15 cellular contexts compared by ENCODE assay signal in genomic region chr6:27065183-27065582, GRCh38.
A peak's percentile ranks its signal among the peaks of the same experiment; 100 is the strongest.
DNase-seq lines count a peak whose midpoint lies in the region; ATAC-seq, FAIRE-seq and TF ChIP-seq lines count a peak whose summit lies in the region.
"Had no signal": no experiment of that assay in that cellular context is flagged by ENCODE, and none has a peak within 500 bp of the region (broad histone marks: within the 10 kb centered on the region; RNA-seq: fewer than 3 reads in every experiment).

No MANE protein-coding gene starts in this region.

- H2AFZ ChIP-seq in K562 (ENCODE audit: low read depth, low read length), result peak overlapping the region; percentile 63
- H2AFZ ChIP-seq: GM23248 had no signal

- no peak overlapping the region for H3K4me3 ChIP-seq in K562
- no peak overlapping the region for H3K4me3 ChIP-seq in SJCRH30
- H3K4me3 ChIP-seq: GM23248, HAP-1 had no signal

- intact Hi-C loops in K562 (cut with micrococcal nuclease), result no loop called here

- no peak for DNase-seq in GM19239 (ENCODE audit: insufficient read length, low spot score)
- DNase-seq in OCI-M1 (lab: John Stamatoyannopoulos, UW), result peak; percentile 85
- DNase-seq in K562 (ENCODE audit: extremely low read depth in 1 of 4, low spot score in 3 of 4), result peak in 2 of 4 experiments; percentile 23 to 47
- no peak for DNase-seq in GOT3 (lab: John Stamatoyannopoulos, UW)
- DNase-seq in SJCRH30, result no peak
- no peak for DNase-seq in HFFc6
- DNase-seq: C1 segment of cervical spinal cord; Caco-2; CD8-positive, alpha-beta T cell; DMS153; DND-41; GM23248 had no signal

- peaks cover 0 to 6% of the 10 kb centered on the region in 2 experiments; a peak in 2 of 5 replicates for H3K4me1 ChIP-seq in K562 (replicated peaks in 1 of 2; ENCODE audit: control insufficient read depth in 2 of 2, insufficient read depth in 2 of 2, low read length in 2 of 2)
- peaks cover 10% of the 10 kb centered on the region for H3K4me1 ChIP-seq in SJCRH30
- H3K4me1 ChIP-seq: Caco-2, HAP-1 had no signal

- no peaks in the 10 kb centered on the region for H3K9me1 ChIP-seq in K562 (ENCODE audit: control insufficient read depth, insufficient read depth, low read length)

- ATAC-seq in K562, result peak; percentile 62
- ATAC-seq: CD8-positive, alpha-beta T cell had no signal

- no peak for TF ChIP-seq POLR2A in K562 (conservative IDR thresholded peaks at IDR 0.05)

- no peak for TF ChIP-seq RAD21 in K562 (CRISPR knock-in tag; conservative IDR thresholded peaks at IDR 0.05 in 1 of 2, IDR thresholded peaks at IDR 0.05 in 1 of 2)

- no peak overlapping the region for H3K9ac ChIP-seq in K562 (ENCODE audit: insufficient read depth in 1 of 2, low read depth in 2 of 2, low read length in 2 of 2)
- H3K9ac ChIP-seq: GM23248 had no signal

- H3K36me3 Mint-ChIP-seq in HFFc6 (ENCODE audit: low read depth), result no peaks in the 10 kb centered on the region
- H3K36me3 Mint-ChIP-seq: CD8-positive, alpha-beta T cell had no signal

- no peaks in the 10 kb centered on the region for H4K20me1 ChIP-seq in K562 (replicated peaks; ENCODE audit: control insufficient read depth, insufficient read depth, low read length)

- peaks cover 11% of the 10 kb centered on the region for H3K27me3 Mint-ChIP-seq in HFFc6 (ENCODE audit: insufficient read depth)

- CTCF ChIA-PET in K562 (lab: Yijun Ruan, JAX; ENCODE audit: low intra/inter-chr PET ratio), result no interaction called here

- BruUV-seq in K562 (replicated peaks; lab: Mats Ljungman, UMichigan), result no TSS peak

- H3K4me1 Mint-ChIP-seq in HFFc6 (ENCODE audit: low read depth), result no peaks in the 10 kb centered on the region

- TF ChIP-seq CTCF in K562 (IDR thresholded peaks at IDR 0.05 in 2 of 3, conservative IDR thresholded peaks at IDR 0.05 in 1 of 3; ENCODE audit: insufficient read depth in 2 of 3, low read depth in 1 of 3, low read length in 3 of 3) (no peak), HFFc6 (IDR thresholded peaks at IDR 0.05) (no peak)

- H3K9me3 ChIP-seq in K562 (replicated peaks; ENCODE audit: control insufficient read depth, insufficient read depth, low read depth, low read length), result no peaks in the 10 kb centered on the region
- H3K9me3 ChIP-seq in SJCRH30 (replicated peaks), result no peaks in the 10 kb centered on the region
- H3K9me3 ChIP-seq: Caco-2, HAP-1 had no signal

- WGBS in K562 (ENCODE audit: insufficient coverage, low coverage, missing lambda C conversion rate), result 22% methylated on average over 3 of the region's 3 CpGs

- H3K4me2 ChIP-seq in K562 (ENCODE audit: insufficient read depth, low read length), result peak overlapping the region; percentile 38; the same call in 1 of the 2 replicates

- H3K27me3 ChIP-seq in K562 (ENCODE audit: control insufficient read depth in 2 of 2, insufficient read depth in 2 of 2, low read length in 2 of 2) (no peaks in the 10 kb centered on the region; a peak in 1 of 5 replicates), SJCRH30 (no peaks in the 10 kb centered on the region)

- H3K4me3 Mint-ChIP-seq in HFFc6, result no peak overlapping the region
- H3K4me3 Mint-ChIP-seq: CD8-positive, alpha-beta T cell had no signal

- H3K27ac Mint-ChIP-seq in HFFc6, result no peak overlapping the region
- H3K27ac Mint-ChIP-seq: CD8-positive, alpha-beta T cell had no signal

- FAIRE-seq in GM19239 (lab: Jason Lieb, UNC), result peak; percentile 48
- no peak for FAIRE-seq in K562 (lab: Jason Lieb, UNC)
- FAIRE-seq: G401.6, H54 had no signal

- POLR2A ChIA-PET in K562 (lab: Yijun Ruan, JAX), result no interaction called here

- no peaks in the 10 kb centered on the region for H3K9me3 Mint-ChIP-seq in HFFc6
- H3K9me3 Mint-ChIP-seq: CD8-positive, alpha-beta T cell had no signal

- no peak overlapping the region for H3K27ac ChIP-seq in K562 (ENCODE audit: extremely low read depth, low read depth, low read length)
- no peak overlapping the region for H3K27ac ChIP-seq in SJCRH30
- H3K27ac ChIP-seq: GM23248 had no signal

- no peak for TF ChIP-seq EP300 in K562 (IDR thresholded peaks at IDR 0.05; ENCODE audit: low read length)

- H3K79me2 ChIP-seq in K562 (ENCODE audit: control insufficient read depth, insufficient read depth, low read length), result no peaks in the 10 kb centered on the region

- in situ Hi-C loops in K562 (cut with MboI), result no loop called here

- H3K36me3 ChIP-seq in K562 (ENCODE audit: control insufficient read depth, insufficient read depth, low read length) (no peaks in the 10 kb centered on the region), SJCRH30 (no peaks in the 10 kb centered on the region)
- H3K36me3 ChIP-seq: HAP-1 had no signal

TF ChIP-seq in K562, 482 proteins besides CTCF, POLR2A, EP300 and RAD21 (continues in another document):
- TF ChIP-seq ZBTB12 (CRISPR knock-in tag; IDR thresholded peaks at IDR 0.05), result no peak
- no peak for TF ChIP-seq PURB (CRISPR knock-in tag; IDR thresholded peaks at IDR 0.05; ENCODE audit: low read depth)
- no peak for TF ChIP-seq SOX6 (IDR thresholded peaks at IDR 0.05)
- TF ChIP-seq KDM5B (IDR thresholded peaks at IDR 0.05; ENCODE audit: insufficient replicate concordance, low read depth, low read length), result no peak
- no peak for TF ChIP-seq ZNF280B (CRISPR knock-in tag; IDR thresholded peaks at IDR 0.05)
- no peak for TF ChIP-seq ZNF512 (tag; IDR thresholded peaks at IDR 0.05)
- TF ChIP-seq ILF3 (IDR thresholded peaks at IDR 0.05; ENCODE audit: borderline replicate concordance), result no peak
- TF ChIP-seq MYC (IDR thresholded peaks at IDR 0.05; ENCODE audit: low read depth, low read length), result no peak
- TF ChIP-seq MYC (CRISPR knock-in tag; IDR thresholded peaks at IDR 0.05; ENCODE audit: borderline replicate concordance, low read depth), result no peak
- peak; percentile 39; the same call in 1 of the 2 replicates for TF ChIP-seq L3MBTL2 (IDR thresholded peaks at IDR 0.05)
- TF ChIP-seq PHB (CRISPR knock-in tag; IDR thresholded peaks at IDR 0.05), result no peak
- TF ChIP-seq CSDE1 (IDR thresholded peaks at IDR 0.05), result no peak
- no peak for TF ChIP-seq TOE1 (IDR thresholded peaks at IDR 0.05; ENCODE audit: borderline replicate concordance)
- no peak for TF ChIP-seq TOE1 (CRISPR knock-in tag; IDR thresholded peaks at IDR 0.05; ENCODE audit: borderline replicate concordance, low read depth)
- TF ChIP-seq KAT8 (IDR thresholded peaks at IDR 0.05; ENCODE audit: low read depth), result no peak
- TF ChIP-seq POLR3A (IDR thresholded peaks at IDR 0.05; ENCODE audit: borderline replicate concordance, extremely low read depth, insufficient read depth, insufficient read length), result no peak
- TF ChIP-seq ATF7 (IDR thresholded peaks at IDR 0.05), result peak; percentile 14; the same call in 1 of the 2 replicates
- TF ChIP-seq HDGF (IDR thresholded peaks at IDR 0.05), result peak; percentile 49; the same call in 1 of the 2 replicates
- TF ChIP-seq BMI1 (IDR thresholded peaks at IDR 0.05; ENCODE audit: low read length), result no peak
- TF ChIP-seq DPF2 (IDR thresholded peaks at IDR 0.05), result peak; percentile 51; the same call in 1 of the 2 replicates
- TF ChIP-seq NONO (IDR thresholded peaks at IDR 0.05; ENCODE audit: low read depth in 2 of 2, low read length in 1 of 2), result no peak
- TF ChIP-seq NFRKB (IDR thresholded peaks at IDR 0.05; ENCODE audit: low read depth), result no peak
- TF ChIP-seq MAX (CRISPR knock-in tag; IDR thresholded peaks at IDR 0.05), result no peak
- no peak for TF ChIP-seq CBX3 (IDR thresholded peaks at IDR 0.05; ENCODE audit: borderline replicate concordance in 1 of 2, low read length in 2 of 2)
- TF ChIP-seq E2F3 (CRISPR knock-in tag; IDR thresholded peaks at IDR 0.05), result no peak
- no peak for TF ChIP-seq ZC3H8 (IDR thresholded peaks at IDR 0.05)
